Comparison of ENCODE assay signal across 29 cellular contexts in genomic region chr17:15119928-15120327, GRCh38.
DNase-seq lines count a peak whose midpoint lies in the region; ATAC-seq and TF ChIP-seq lines count a peak whose summit lies in the region.
"Had no signal": no experiment of that assay in that cellular context is flagged by ENCODE, and none has a peak within 500 bp of the region (broad histone marks: within the 10 kb centered on the region; RNA-seq: fewer than 3 reads in every experiment).

No MANE protein-coding gene starts in this region.

- H3K36me3 Mint-ChIP-seq in neural progenitor cell = no peaks in the 10 kb centered on the region
- H3K36me3 Mint-ChIP-seq: activated CD8-positive, alpha-beta memory T cell treated with anti-CD3 and anti-CD28 coated beads, Interleukin-2, amount 10 ng/mL, durations not matched to agents 7 days and 5 days; activated naive CD4-positive, alpha-beta T cell treated with anti-CD3 and anti-CD28 coated beads, Interleukin-2, amount 50 U/mL, for 24 hours had no signal

- peaks cover 8% of the 10 kb centered on the region for H3K9me3 Mint-ChIP-seq in neural progenitor cell

- peak overlapping the region; percentile 13 for H3K4me2 ChIP-seq in neural progenitor cell
- H3K4me2 ChIP-seq: SK-N-SH had no signal

- H4K20me1 ChIP-seq in neural progenitor cell (ENCODE audit: low read depth) = no peaks in the 10 kb centered on the region

- no peak overlapping the region for H2AFZ ChIP-seq in neural progenitor cell (replicated peaks)

- no peaks in the 10 kb centered on the region for H3K27me3 ChIP-seq in neural progenitor cell
- H3K27me3 ChIP-seq: testis, vagina had no signal

- H3K9me3 ChIP-seq in neural progenitor cell (ENCODE audit: low read depth) = no peaks in the 10 kb centered on the region
- H3K9me3 ChIP-seq: pancreas, SK-N-SH, testis, vagina had no signal

- no peak for TF ChIP-seq CTCF in neural progenitor cell (IDR thresholded peaks at IDR 0.05)

- peaks cover 42% of the 10 kb centered on the region for H3K4me1 ChIP-seq in neural progenitor cell
- H3K4me1 ChIP-seq: pancreas, testis, vagina had no signal

- peak overlapping the region; percentile 0 for H3K27ac Mint-ChIP-seq in neural progenitor cell
- H3K27ac Mint-ChIP-seq: activated CD8-positive, alpha-beta memory T cell treated with anti-CD3 and anti-CD28 coated beads, Interleukin-2, amount 10 ng/mL, durations not matched to agents 7 days and 5 days; activated naive CD4-positive, alpha-beta T cell treated with anti-CD3 and anti-CD28 coated beads, Interleukin-2, amount 50 U/mL, for 24 hours; dendritic cell treated with granulocyte-macrophage colony-stimulating factor and Interleukin-4, amounts not matched to agents 40 ng/mL and 50 ng/mL, for 4 days; nephron had no signal

- no peaks in the 10 kb centered on the region for H3K79me2 ChIP-seq in neural progenitor cell (ENCODE audit: low read depth)

- H3K4me1 Mint-ChIP-seq in neural progenitor cell = peaks cover 54% of the 10 kb centered on the region
- H3K4me1 Mint-ChIP-seq: activated CD8-positive, alpha-beta memory T cell treated with anti-CD3 and anti-CD28 coated beads, Interleukin-2, amount 10 ng/mL, durations not matched to agents 7 days and 5 days; activated naive CD4-positive, alpha-beta T cell treated with anti-CD3 and anti-CD28 coated beads, Interleukin-2, amount 50 U/mL, for 24 hours had no signal

- H3K27ac ChIP-seq in neural progenitor cell = peak overlapping the region; percentile 59
- H3K27ac ChIP-seq: C4-2B, pancreas, testis, vagina, VCaP had no signal

- DNase-seq in D341Med (ENCODE audit: low spot score) = peak; percentile 23
- DNase-seq in NCI-H69 (lab: John Stamatoyannopoulos, UW) = peak; percentile 27
- DNase-seq in neural progenitor cell (ENCODE audit: low spot score) = peak; percentile 76
- DNase-seq in GM19240 (ENCODE audit: insufficient read length, low spot score) = no peak
- DNase-seq in NCI-H2029 (lab: John Stamatoyannopoulos, UW) = no peak
- DNase-seq: ACHN; activated CD4-positive, alpha-beta T cell treated with anti-CD3 and anti-CD28 coated beads, Interleukin-2, amount 50 U/mL, for 1 hour; activated CD8-positive, alpha-beta memory T cell treated with anti-CD3 and anti-CD28 coated beads, Interleukin-2, amount 10 ng/mL, durations not matched to agents 7 days and 5 days; aorta; central memory CD4-positive, alpha-beta T cell; mucosa of descending colon; NCI-H1048; NCI-H187; NCI-H774; pancreas; right cardiac atrium; SK-N-SH; stimulated activated naive CD4-positive, alpha-beta T cell treated with Interleukin-2 at 50 U/mL for 16 hours; testis had no signal

- peaks cover 7% of the 10 kb centered on the region for H3K27me3 Mint-ChIP-seq in neural progenitor cell (ENCODE audit: insufficient read depth, low read depth)
- H3K27me3 Mint-ChIP-seq: activated CD8-positive, alpha-beta memory T cell treated with anti-CD3 and anti-CD28 coated beads, Interleukin-2, amount 10 ng/mL, durations not matched to agents 7 days and 5 days had no signal

- no peaks in the 10 kb centered on the region for H3K36me3 ChIP-seq in neural progenitor cell
- H3K36me3 ChIP-seq: pancreas, vagina had no signal

- ATAC-seq in esophagus mucosa = peak; percentile 92
- ATAC-seq in GM19324 (IDR thresholded peaks at IDR 0.05; ENCODE audit: low FRiP score, unreplicated experiment) = no peak
- ATAC-seq in HG02763 (IDR thresholded peaks at IDR 0.05; ENCODE audit: unreplicated experiment) = no peak
- ATAC-seq: activated CD8-positive, alpha-beta memory T cell treated with anti-CD3 and anti-CD28 coated beads, Interleukin-2, amount 10 ng/mL, durations not matched to agents 7 days and 5 days; HepG2; mucosa of descending colon; pancreas; right cardiac atrium had no signal

- H3K4me3 Mint-ChIP-seq in neural progenitor cell = peak overlapping the region; percentile 1
- H3K4me3 Mint-ChIP-seq: activated CD8-positive, alpha-beta memory T cell treated with anti-CD3 and anti-CD28 coated beads, Interleukin-2, amount 10 ng/mL, durations not matched to agents 7 days and 5 days; activated naive CD4-positive, alpha-beta T cell treated with anti-CD3 and anti-CD28 coated beads, Interleukin-2, amount 50 U/mL, for 24 hours; dendritic cell treated with granulocyte-macrophage colony-stimulating factor and Interleukin-4, amounts not matched to agents 40 ng/mL and 50 ng/mL, for 4 days; nephron had no signal

- no peak overlapping the region for H3K9ac ChIP-seq in neural progenitor cell
- H3K9ac ChIP-seq: SK-N-SH had no signal

- no peak overlapping the region for H3K4me3 ChIP-seq in neural progenitor cell
- H3K4me3 ChIP-seq: mucosa of descending colon, pancreas, testis, vagina had no signal

- H3F3A ChIP-seq in neural progenitor cell (ENCODE audit: low read depth) = peaks cover 17% of the 10 kb centered on the region

Comparison
In these comparisons a context has a peak if more than half of its experiments do, and no peak if none do; other contexts are left out.
1. DNase-seq: peak in D341Med (single experiment), NCI-H69 (single experiment) and neural progenitor cell (single experiment); none in GM19240 (single experiment) and NCI-H2029 (single experiment).